8 cellular contexts compared by ENCODE assay signal in genomic region chr6:26240981-26241770, GRCh38.
DNase-seq lines count a peak whose midpoint lies in the region; ATAC-seq and TF ChIP-seq lines count a peak whose summit lies in the region.

No MANE protein-coding gene starts in this region.

- H3K27ac ChIP-seq in coronary artery = peak overlapping the region; percentile 79 to 89
- H3K27ac ChIP-seq in muscle layer of duodenum (ENCODE audit: low read length) = peak overlapping the region; percentile 90
- no peak overlapping the region for H3K27ac ChIP-seq in urinary bladder (ENCODE audit: low read depth)

- peak overlapping the region; percentile 76 for H3K4me3 Mint-ChIP-seq in T-helper 2 cell treated with Interferon-gamma antibody and Interleukin-4, amounts not matched to agents 5 μg/mL and 100 μg/mL, for 36 hours

- H3K27me3 ChIP-seq in muscle layer of duodenum (ENCODE audit: low read depth, low read length) = peaks cover 14% of the 10 kb centered on the region

- H3K36me3 ChIP-seq in muscle layer of duodenum (ENCODE audit: control insufficient read depth in 1 of 2, insufficient read depth in 2 of 2, low read length in 2 of 2) (no peaks in the 10 kb centered on the region), urinary bladder (ENCODE audit: insufficient read depth) (no peaks in the 10 kb centered on the region)

- DNase-seq in T-helper 2 cell treated with Interferon-gamma antibody and Interleukin-4, amounts not matched to agents 5 μg/mL and 100 μg/mL, for 36 hours (ENCODE audit: low spot score) = peak; percentile 68
- DNase-seq in coronary artery (ENCODE audit: low spot score) = no peak
- DNase-seq in UCSD-AML1 (lab: John Stamatoyannopoulos, UW; ENCODE audit: unreplicated experiment) = no peak
- no peak for DNase-seq in germinal center (ENCODE audit: low spot score)
- DNase-seq in COR-L47 (lab: John Stamatoyannopoulos, UW) = no peak

- TF ChIP-seq CTCF in coronary artery (IDR thresholded peaks at IDR 0.05) = no peak

- H3K4me1 Mint-ChIP-seq in T-helper 2 cell treated with Interferon-gamma antibody and Interleukin-4, amounts not matched to agents 5 μg/mL and 100 μg/mL, for 36 hours (ENCODE audit: low read depth) = peaks cover 30% of the 10 kb centered on the region

- H3K36me3 Mint-ChIP-seq in T-helper 2 cell treated with Interferon-gamma antibody and Interleukin-4, amounts not matched to agents 5 μg/mL and 100 μg/mL, for 36 hours (ENCODE audit: low read depth) = peaks cover 3% of the 10 kb centered on the region

- peaks cover 3% of the 10 kb centered on the region for H3K27me3 Mint-ChIP-seq in T-helper 2 cell treated with Interferon-gamma antibody and Interleukin-4, amounts not matched to agents 5 μg/mL and 100 μg/mL, for 36 hours (ENCODE audit: low read depth)

- WGBS in urinary bladder = 24% methylated on average over 35 of the region's 35 CpGs

- peak; percentile 33 for ATAC-seq in GM19452 (IDR thresholded peaks at IDR 0.05; ENCODE audit: unreplicated experiment)

- H3K9me3 Mint-ChIP-seq in T-helper 2 cell treated with Interferon-gamma antibody and Interleukin-4, amounts not matched to agents 5 μg/mL and 100 μg/mL, for 36 hours = no peaks in the 10 kb centered on the region

- H3K9me3 ChIP-seq in muscle layer of duodenum (ENCODE audit: control insufficient read depth in 1 of 2, low read length in 2 of 2) = no peaks in the 10 kb centered on the region

- H3K4me1 ChIP-seq in muscle layer of duodenum (ENCODE audit: control insufficient read depth in 1 of 2, insufficient read depth in 2 of 2, low read length in 2 of 2) (peaks cover 0 to 5% of the 10 kb centered on the region in 2 donors), urinary bladder (ENCODE audit: insufficient read depth) (no peaks in the 10 kb centered on the region)

- H3K27ac Mint-ChIP-seq in T-helper 2 cell treated with Interferon-gamma antibody and Interleukin-4, amounts not matched to agents 5 μg/mL and 100 μg/mL, for 36 hours = peak overlapping the region; percentile 94

- H3K4me3 ChIP-seq in coronary artery = peak overlapping the region; percentile 77
- peak overlapping the region; percentile 65 to 68 for H3K4me3 ChIP-seq in muscle layer of duodenum (ENCODE audit: low read depth in 1 of 2, low read length in 2 of 2)
- peak overlapping the region; percentile 26 for H3K4me3 ChIP-seq in urinary bladder (ENCODE audit: low read depth, low read length)

Comparison
In these comparisons a context has a peak if more than half of its experiments do, and no peak if none do; other contexts are left out.
1. H3K4me3 ChIP-seq: peak in every context shown above with its lines; median percentile 77 in coronary artery; 66 in muscle layer of duodenum; 26 in urinary bladder.